ENCODE assay signal across 1 cellular context in genomic region chr19:45475537-45476348, GRCh38.
TF ChIP-seq lines count a peak whose summit lies in the region.

No MANE protein-coding gene starts in this region.

TF ChIP-seq in H1, 55 proteins besides CTCF, POLR2A, EP300 and RAD21:
- TF ChIP-seq EGR1 (IDR thresholded peaks at IDR 0.05; ENCODE audit: borderline replicate concordance, low read depth, low read length) (no peak), POLR2AphosphoS5 (IDR thresholded peaks at IDR 0.05; ENCODE audit: low read depth, low read length) (0 out of 2 replicates have a peak, but pooled peaks have one; percentile 28)
